Comparison of ENCODE assay signal across 1 cellular context in the genomic region with DNA sequence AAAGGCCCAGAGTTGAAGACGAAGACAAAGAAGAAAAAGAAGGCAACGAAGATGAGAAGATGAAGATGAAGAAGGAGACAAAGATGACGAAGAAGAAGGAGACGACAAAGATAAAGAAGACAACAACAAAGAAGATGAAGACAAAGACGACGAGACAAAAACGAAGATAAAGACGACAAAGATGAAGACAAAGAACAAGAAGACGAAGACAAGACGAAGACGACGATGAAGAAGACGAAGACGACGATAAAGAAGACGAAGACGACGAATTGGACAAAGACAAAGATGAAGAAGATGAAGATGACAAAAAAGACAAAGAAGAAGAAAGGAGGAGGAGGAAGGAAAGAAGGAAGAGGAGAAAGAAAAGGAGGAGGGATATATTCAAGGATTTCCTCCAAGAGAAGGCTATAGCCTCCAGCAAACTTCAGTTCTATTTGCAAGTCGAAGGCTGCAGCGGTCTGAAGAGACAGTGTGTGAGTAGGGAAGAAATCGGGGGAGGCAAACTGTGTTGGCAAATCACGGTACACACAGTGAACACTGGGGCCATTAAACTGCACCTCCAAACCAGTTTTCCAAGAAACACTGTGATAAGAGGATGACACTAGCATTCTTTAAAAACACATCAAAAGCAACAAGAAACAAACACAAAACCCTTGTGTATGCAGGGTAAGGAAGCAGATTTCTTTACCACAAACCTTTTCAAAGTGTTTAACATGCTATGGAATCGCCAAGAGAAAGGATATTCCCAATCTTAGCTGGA.
TF ChIP-seq lines count a peak whose summit lies in the region.

No MANE protein-coding gene starts in this region.

TF ChIP-seq in K562, 482 proteins besides CTCF, POLR2A, EP300 and RAD21 (continued from another document):
- TF ChIP-seq, protein P1, sequence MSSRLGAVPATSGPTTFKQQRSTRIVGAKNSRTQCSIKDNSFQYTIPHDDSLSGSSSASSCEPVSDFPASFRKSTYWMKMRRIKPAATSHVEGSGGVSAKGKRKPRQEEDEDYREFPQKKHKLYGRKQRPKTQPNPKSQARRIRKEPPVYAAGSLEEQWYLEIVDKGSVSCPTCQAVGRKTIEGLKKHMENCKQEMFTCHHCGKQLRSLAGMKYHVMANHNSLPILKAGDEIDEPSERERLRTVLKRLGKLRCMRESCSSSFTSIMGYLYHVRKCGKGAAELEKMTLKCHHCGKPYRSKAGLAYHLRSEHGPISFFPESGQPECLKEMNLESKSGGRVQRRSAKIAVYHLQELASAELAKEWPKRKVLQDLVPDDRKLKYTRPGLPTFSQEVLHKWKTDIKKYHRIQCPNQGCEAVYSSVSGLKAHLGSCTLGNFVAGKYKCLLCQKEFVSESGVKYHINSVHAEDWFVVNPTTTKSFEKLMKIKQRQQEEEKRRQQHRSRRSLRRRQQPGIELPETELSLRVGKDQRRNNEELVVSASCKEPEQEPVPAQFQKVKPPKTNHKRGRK (tag; IDR thresholded peaks at IDR 0.05), result peak; percentile 50; the same call in 1 of the 2 replicates
- peak; percentile 55; the same call in 1 of the 2 replicates for TF ChIP-seq SOX6 (IDR thresholded peaks at IDR 0.05)
- no peak for TF ChIP-seq MAZ (CRISPR knock-in tag; conservative IDR thresholded peaks at IDR 0.05 in 1 of 2, IDR thresholded peaks at IDR 0.05 in 1 of 2)
- TF ChIP-seq ZBED1 (IDR thresholded peaks at IDR 0.05), result no peak
- no peak for TF ChIP-seq RBFOX2 (IDR thresholded peaks at IDR 0.05; ENCODE audit: low read depth, low read length)
- TF ChIP-seq NR2F6 (CRISPR knock-in tag; IDR thresholded peaks at IDR 0.05), result no peak
- TF ChIP-seq BMI1 (IDR thresholded peaks at IDR 0.05; ENCODE audit: low read length), result no peak
- no peak for TF ChIP-seq ZNF668 (CRISPR knock-in tag; IDR thresholded peaks at IDR 0.05)
- peak; percentile 12; the same call in 1 of the 2 replicates for TF ChIP-seq NFE2 (IDR thresholded peaks at IDR 0.05; ENCODE audit: low read depth)
- 0 out of 2 replicates have a peak, but pooled peaks have one; percentile 16 for TF ChIP-seq CBFA2T3 (IDR thresholded peaks at IDR 0.05)
- no peak for TF ChIP-seq SMAD1 (IDR thresholded peaks at IDR 0.05; ENCODE audit: low read depth, low read length, partially characterized antibody)
- TF ChIP-seq HMG20A (CRISPR knock-in tag; conservative IDR thresholded peaks at IDR 0.05), result no peak
- TF ChIP-seq ZNF695 (CRISPR knock-in tag; IDR thresholded peaks at IDR 0.05), result no peak
- no peak for TF ChIP-seq NRF1 (conservative IDR thresholded peaks at IDR 0.05 in 1 of 2, IDR thresholded peaks at IDR 0.05 in 1 of 2)
- TF ChIP-seq XRCC4 (IDR thresholded peaks at IDR 0.05; ENCODE audit: extremely low read depth, insufficient read depth, insufficient read length), result no peak
- TF ChIP-seq ZNF324 (CRISPR knock-in tag; IDR thresholded peaks at IDR 0.05), result no peak
- no peak for TF ChIP-seq OTX1 (CRISPR knock-in tag; IDR thresholded peaks at IDR 0.05)
- no peak for TF ChIP-seq TGIF2 (CRISPR knock-in tag; IDR thresholded peaks at IDR 0.05)
- no peak for TF ChIP-seq SIX5 (IDR thresholded peaks at IDR 0.05; ENCODE audit: borderline replicate concordance in 1 of 2, insufficient read depth in 1 of 2, low read depth in 1 of 2, low read length in 2 of 2)
- TF ChIP-seq ZNF551 (CRISPR knock-in tag; IDR thresholded peaks at IDR 0.05), result no peak
